11 cellular contexts compared by ENCODE assay signal in genomic region chr1:20154306-20154831, GRCh38. TPM values are rescaled to one million over a fixed set of nuclear protein-coding genes. Genes with fewer than 3 reads are reported as not detected.
DNase-seq lines count a peak whose midpoint lies in the region; ATAC-seq, FAIRE-seq and TF ChIP-seq lines count a peak whose summit lies in the region.
"Had no signal": no experiment of that assay in that cellular context is flagged by ENCODE, and none has a peak within 500 bp of the region (broad histone marks: within the 10 kb centered on the region; RNA-seq: fewer than 3 reads in every experiment).

No MANE protein-coding gene starts in this region.

- H3K4me3 ChIP-seq in GM12878 = no peak overlapping the region

- no peaks in the 10 kb centered on the region for H3K36me3 Mint-ChIP-seq in type B pancreatic cell
- peaks cover 6% of the 10 kb centered on the region for H3K36me3 Mint-ChIP-seq in WTC11

- no peaks in the 10 kb centered on the region for H3K36me3 ChIP-seq in GM12878 (ENCODE audit: control insufficient read depth in 2 of 2, insufficient read depth in 2 of 2, low read length in 1 of 2)

- peaks cover 9% of the 10 kb centered on the region for H3K4me1 ChIP-seq in GM12878 (ENCODE audit: control insufficient read depth, insufficient read depth, low read length)

- ATAC-seq in Right ventricle myocardium superior (ENCODE audit: poor library complexity) (no peak), GM12878 (no peak), WTC11 (no peak)

- no peaks in the 10 kb centered on the region for H3K79me2 ChIP-seq in GM12878 (ENCODE audit: control insufficient read depth, insufficient read depth, low read length)

- H3K27ac Mint-ChIP-seq in type B pancreatic cell (peak overlapping the region; percentile 50), WTC11 (no peak overlapping the region)

- no peak for TF ChIP-seq POLR2A in GM12878 (IDR thresholded peaks at IDR 0.05; ENCODE audit: low read depth, low read length)

- no peak for TF ChIP-seq RAD21 in GM12878 (IDR thresholded peaks at IDR 0.05; ENCODE audit: insufficient read depth, low read depth, low read length)

- H3K4me1 Mint-ChIP-seq in type B pancreatic cell (ENCODE audit: unreplicated experiment) = peaks cover 6% of the 10 kb centered on the region
- peaks cover 27% of the 10 kb centered on the region for H3K4me1 Mint-ChIP-seq in WTC11

- H4K20me1 ChIP-seq in GM12878 (ENCODE audit: control insufficient read depth, insufficient read depth) = no peaks in the 10 kb centered on the region

- H3K4me2 ChIP-seq in GM12878 (ENCODE audit: control insufficient read depth, insufficient read depth) = peak overlapping the region; percentile 44

- RAD21 ChIA-PET in GM12878 (lab: Charles Lee; ENCODE audit: unreplicated experiment) = interaction anchor here (0.7 to 4.2 kb wide), 2 partner anchors 53 to 485 kb away, joined by 6 to 91 read pairs; no protein-coding TSS in a partner anchor

- peak overlapping the region; percentile 69 for H2AFZ ChIP-seq in GM12878 (ENCODE audit: control insufficient read depth, low read depth, low read length)

- no peak overlapping the region for H3K27ac ChIP-seq in GM12878 (ENCODE audit: control insufficient read depth, insufficient read depth)

- H3K9me3 Mint-ChIP-seq in type B pancreatic cell (peaks cover 4% of the 10 kb centered on the region), WTC11 (peaks cover 16% of the 10 kb centered on the region)

- POLR2A ChIA-PET in GM12878 (lab: Charles Lee) = no interaction called here
- POLR2A ChIA-PET in WTC11 (lab: Charles Lee) = no interaction called here

- H3K9ac ChIP-seq in GM12878 (ENCODE audit: control insufficient read depth, insufficient read depth, low read length) = no peak overlapping the region

- WGBS in GM12878 (ENCODE audit: insufficient coverage, insufficient replicate concordance, low lambda C conversion rate, missing lambda C conversion rate) = 85% methylated on average over 17 of the region's 17 CpGs

- no peak for FAIRE-seq in GM12878 (lab: Jason Lieb, UNC)

- CTCF ChIA-PET in GM12878 (lab: Yijun Ruan, JAX) (interaction anchor here (1.4 to 10.8 kb wide), 4 partner anchors 40 to 492 kb away, joined by 4 to 181 read pairs (median 46); no protein-coding TSS in a partner anchor), WTC11 (lab: Charles Lee) (interaction anchor here (1.3 to 4.1 kb wide), 3 partner anchors 11 to 235 kb away, joined by 3 to 52 read pairs (median 33); partner anchors contain the start of gene PLA2G2E)

- DNase-seq in cardiac septum (ENCODE audit: low spot score) (peak; percentile 72), Right ventricle myocardium superior (no peak), GM12878 (ENCODE audit: low read depth, low spot score) (no peak), mucosa of gallbladder (ENCODE audit: low spot score) (peak; percentile 32), type B pancreatic cell (ENCODE audit: extremely low spot score, unreplicated experiment) (no peak), AML-193 (lab: John Stamatoyannopoulos, UW) (no peak), T-helper 9 cell (no peak), WTC11 (ENCODE audit: low spot score) (no peak)
- DNase-seq: NCI-H1417; occipital lobe; stimulated activated CD4-positive, alpha-beta T cell treated with anti-CD3 and anti-CD28 coated beads, Interleukin-4, amount 100 ng/mL, for 24 hours had no signal

- TF ChIP-seq CTCF in GM12878 (IDR thresholded peaks at IDR 0.05 in 2 of 3, conservative IDR thresholded peaks at IDR 0.05 in 1 of 3; ENCODE audit: control insufficient read depth in 2 of 3, extremely low read depth in 1 of 3, insufficient read depth in 1 of 3, low read depth in 3 of 3, low read length in 3 of 3) = no peak
- no peak for TF ChIP-seq CTCF in type B pancreatic cell (conservative IDR thresholded peaks at IDR 0.05)
- TF ChIP-seq CTCF in WTC11 (IDR thresholded peaks at IDR 0.05) = no peak

- no peaks in the 10 kb centered on the region for H3K27me3 ChIP-seq in GM12878 (replicated peaks in 1 of 2; ENCODE audit: control insufficient read depth in 2 of 2, insufficient read depth in 2 of 2, low read length in 1 of 2)

- BruUV-seq in GM12878 (replicated peaks; lab: Mats Ljungman, UMichigan) = no TSS peak

- in situ Hi-C loops in GM12878 (cut with MboI) = loop anchor here (5.0 kb wide), 1 partner anchor 237 kb away; no protein-coding TSS in a partner anchor

- SMC1A ChIA-PET in GM12878 (lab: Charles Lee; ENCODE audit: uncharacterized antibody, unreplicated experiment) = interaction anchor here (0.7 to 4.6 kb wide), 5 partner anchors 18 to 244 kb away, joined by 3 to 41 read pairs (median 11); no protein-coding TSS in a partner anchor

- intact Hi-C loops in cardiac septum (cut with DNase I) (no loop called here), Right ventricle myocardium superior (cut with DNase I) (loop anchor here (5.0 kb wide), 1 partner anchor 237 kb away; no protein-coding TSS in a partner anchor), GM12878 (cut with micrococcal nuclease; ENCODE audit: unreplicated experiment) (loop anchor here (5.0 kb wide), 1 partner anchor 43 kb away; no protein-coding TSS in a partner anchor)

- H3K27me3 Mint-ChIP-seq in type B pancreatic cell = no peaks in the 10 kb centered on the region
- H3K27me3 Mint-ChIP-seq in WTC11 (ENCODE audit: low read depth) = peaks cover 3% of the 10 kb centered on the region

- no peak for TF ChIP-seq EP300 in GM12878 (IDR thresholded peaks at IDR 0.05; ENCODE audit: borderline replicate concordance in 1 of 2, control insufficient read depth in 1 of 2, low read depth in 2 of 2, low read length in 2 of 2)

- H3K4me3 Mint-ChIP-seq in type B pancreatic cell = peak overlapping the region; percentile 41
- no peak overlapping the region for H3K4me3 Mint-ChIP-seq in WTC11

- H3K9me3 ChIP-seq in GM12878 (replicated peaks; ENCODE audit: control insufficient read depth, insufficient read depth, low read length) = no peaks in the 10 kb centered on the region; the same call in 2 of the 3 replicates

RNA-seq across cellular contexts. Expression of gene PLA2G2F, which starts 15.2 kb away (rescaled TPM):
- not detected for total RNA-seq in cardiac septum
- not detected for total RNA-seq in Right ventricle myocardium superior
- not detected in 2 replicates for total RNA-seq in GM12878 (2013; cell fraction: nucleolus; rRNA removed)
- total RNA-seq in GM12878 (2014; rRNA removed) = not detected in 2 replicates
- total RNA-seq in GM12878 (2014; rRNA removed; fragmentation: Illumina TruSeq; extraction: Trizol) = not detected in 2 replicates
- not detected in 2 replicates for total RNA-seq in GM12878 (2021)
- polyA plus RNA-seq in GM12878 (2011; ENCODE audit: low read depth) = not detected
- polyA plus RNA-seq in GM12878 (2011; rRNA removed) = not detected in 2 replicates
- polyA plus RNA-seq in GM12878 (2011; cell fraction: cytosol; rRNA removed) = 0.01 and 0.02 TPM in 2 replicates
- polyA plus RNA-seq in GM12878 (2011; cell fraction: nucleus; rRNA removed) = 0.15 and 0.19 TPM in 2 replicates
- not detected in 2 replicates for polyA plus RNA-seq in GM12878 (2012)
- polyA plus RNA-seq in GM12878 (2014; fragmentation: Illumina TruSeq; extraction: Trizol) = 0.03 TPM in 1 of 2 replicates, not detected in the other
- polyA plus RNA-seq in GM12878 (2014; fragmentation: Nextera tagmentation; extraction: Ambion mirVana) = not detected
- 0.09 TPM in 1 of 2 replicates, not detected in the other for polyA plus RNA-seq in GM12878 (2014; rRNA removed)
- polyA plus RNA-seq in GM12878 (2016; fragmentation: Nextera tagmentation; extraction: Ambion mirVana) = not detected
- 0.05 TPM in 1 of 2 replicates, not detected in the other for polyA minus RNA-seq in GM12878 (2011; rRNA and poly(A)+ RNA removed)
- not detected in 2 replicates for polyA minus RNA-seq in GM12878 (2011; cell fraction: cytosol; rRNA and poly(A)+ RNA removed)
- polyA minus RNA-seq in GM12878 (2011; cell fraction: nucleus; rRNA and poly(A)+ RNA removed) = not detected in 2 replicates
- 0.92 TPM for total RNA-seq in mucosa of gallbladder
- not detected in 2 replicates for total RNA-seq in type B pancreatic cell (ENCODE audit: low replicate concordance)
- not detected in 3 replicates for total RNA-seq in WTC11 (2021)
- total RNA-seq: occipital lobe had no signal

RNA-seq across cellular contexts. Expression of gene UBXN10, which starts 31.5 kb away (rescaled TPM):
- total RNA-seq in cardiac septum (0.30 TPM), Right ventricle myocardium superior (2.2 TPM), GM12878 (2014; rRNA removed) (not detected in 2 replicates), GM12878 (2014; rRNA removed; fragmentation: Illumina TruSeq; extraction: Trizol) (not detected in 2 replicates), GM12878 (2021) (not detected in 2 replicates), mucosa of gallbladder (2.3 TPM), type B pancreatic cell (ENCODE audit: low replicate concordance) (1.6 and 5.0 TPM in 2 replicates), WTC11 (2021) (0.52 to 0.76 TPM (median 0.71 TPM) in 3 replicates)
- total RNA-seq in GM12878 (2013; cell fraction: nucleolus; rRNA removed) = 0.06 TPM in 1 of 2 replicates, not detected in the other
- polyA plus RNA-seq in GM12878 (2011; ENCODE audit: low read depth) = 0.08 TPM
- polyA plus RNA-seq in GM12878 (2011; rRNA removed) (0.12 and 0.15 TPM in 2 replicates), GM12878 (2014; fragmentation: Illumina TruSeq; extraction: Trizol) (0.03 TPM in 1 of 2 replicates, not detected in the other), GM12878 (2014; fragmentation: Nextera tagmentation; extraction: Ambion mirVana) (not detected), GM12878 (2014; rRNA removed) (0.06 TPM in 1 of 2 replicates, not detected in the other), GM12878 (2016; fragmentation: Nextera tagmentation; extraction: Ambion mirVana) (not detected)
- 0.12 and 0.15 TPM in 2 replicates for polyA plus RNA-seq in GM12878 (2011; cell fraction: cytosol; rRNA removed)
- 0.16 and 0.19 TPM in 2 replicates for polyA plus RNA-seq in GM12878 (2011; cell fraction: nucleus; rRNA removed)
- 0.03 and 0.07 TPM in 2 replicates for polyA plus RNA-seq in GM12878 (2012)
- polyA minus RNA-seq in GM12878 (2011; rRNA and poly(A)+ RNA removed) = 0.26 TPM in 1 of 2 replicates, not detected in the other
- not detected in 2 replicates for polyA minus RNA-seq in GM12878 (2011; cell fraction: cytosol; rRNA and poly(A)+ RNA removed)
- polyA minus RNA-seq in GM12878 (2011; cell fraction: nucleus; rRNA and poly(A)+ RNA removed) = 0.10 and 0.12 TPM in 2 replicates

RNA-seq across cellular contexts. Expression of gene PLA2G2C, which starts 31.9 kb away (rescaled TPM):
- total RNA-seq in cardiac septum (not detected), Right ventricle myocardium superior (not detected), GM12878 (2014; rRNA removed) (not detected in 2 replicates), GM12878 (2014; rRNA removed; fragmentation: Illumina TruSeq; extraction: Trizol) (not detected in 2 replicates), GM12878 (2021) (not detected in 2 replicates), mucosa of gallbladder (not detected), type B pancreatic cell (ENCODE audit: low replicate concordance) (not detected in 2 replicates), WTC11 (2021) (not detected in 3 replicates)
- total RNA-seq in GM12878 (2013; cell fraction: nucleolus; rRNA removed) = not detected in 2 replicates
- polyA plus RNA-seq in GM12878 (2011; ENCODE audit: low read depth) = not detected
- polyA plus RNA-seq in GM12878 (2011; rRNA removed) (0.05 and 0.06 TPM in 2 replicates), GM12878 (2014; fragmentation: Illumina TruSeq; extraction: Trizol) (not detected in 2 replicates), GM12878 (2014; fragmentation: Nextera tagmentation; extraction: Ambion mirVana) (not detected), GM12878 (2014; rRNA removed) (not detected in 2 replicates), GM12878 (2016; fragmentation: Nextera tagmentation; extraction: Ambion mirVana) (not detected)
- polyA plus RNA-seq in GM12878 (2011; cell fraction: cytosol; rRNA removed) = 0.03 TPM in 1 of 2 replicates, not detected in the other
- 0.12 and 0.30 TPM in 2 replicates for polyA plus RNA-seq in GM12878 (2011; cell fraction: nucleus; rRNA removed)
- not detected in 2 replicates for polyA plus RNA-seq in GM12878 (2012)
- polyA minus RNA-seq in GM12878 (2011; rRNA and poly(A)+ RNA removed) = 0.05 and 0.44 TPM in 2 replicates
- polyA minus RNA-seq in GM12878 (2011; cell fraction: cytosol; rRNA and poly(A)+ RNA removed) = not detected in 2 replicates
- not detected in 2 replicates for polyA minus RNA-seq in GM12878 (2011; cell fraction: nucleus; rRNA and poly(A)+ RNA removed)
- total RNA-seq: occipital lobe had no signal

RNA-seq across cellular contexts. Expression of gene PLA2G2D, which starts 35.0 kb away (rescaled TPM):
- total RNA-seq in cardiac septum = not detected
- not detected for total RNA-seq in Right ventricle myocardium superior
- 0.17 and 0.34 TPM in 2 replicates for total RNA-seq in GM12878 (2013; cell fraction: nucleolus; rRNA removed)
- total RNA-seq in GM12878 (2014; rRNA removed) = 0.06 and 0.11 TPM in 2 replicates
- 0.14 and 0.22 TPM in 2 replicates for total RNA-seq in GM12878 (2014; rRNA removed; fragmentation: Illumina TruSeq; extraction: Trizol)
- total RNA-seq in GM12878 (2021) = 0.13 and 0.27 TPM in 2 replicates
- polyA plus RNA-seq in GM12878 (2011; ENCODE audit: low read depth) = not detected
- polyA plus RNA-seq in GM12878 (2011; rRNA removed) = 0.13 and 0.19 TPM in 2 replicates
- polyA plus RNA-seq in GM12878 (2011; cell fraction: cytosol; rRNA removed) = 0.15 and 0.21 TPM in 2 replicates
- polyA plus RNA-seq in GM12878 (2011; cell fraction: nucleus; rRNA removed) = 0.04 and 0.10 TPM in 2 replicates
- polyA plus RNA-seq in GM12878 (2012) = 0.07 TPM in 1 of 2 replicates, not detected in the other
- 0.34 TPM in 1 of 2 replicates, not detected in the other for polyA plus RNA-seq in GM12878 (2014; fragmentation: Illumina TruSeq; extraction: Trizol)
- polyA plus RNA-seq in GM12878 (2014; fragmentation: Nextera tagmentation; extraction: Ambion mirVana) = under 1 TPM; 0.06 to 0.07 TPM
- 0.38 TPM in 2 replicates for polyA plus RNA-seq in GM12878 (2014; rRNA removed)
- not detected for polyA plus RNA-seq in GM12878 (2016; fragmentation: Nextera tagmentation; extraction: Ambion mirVana)
- polyA minus RNA-seq in GM12878 (2011; rRNA and poly(A)+ RNA removed) = 0.10 TPM in 1 of 2 replicates, not detected in the other
- polyA minus RNA-seq in GM12878 (2011; cell fraction: cytosol; rRNA and poly(A)+ RNA removed) = not detected in 2 replicates
- 0.19 TPM in 1 of 2 replicates, not detected in the other for polyA minus RNA-seq in GM12878 (2011; cell fraction: nucleus; rRNA and poly(A)+ RNA removed)
- not detected for total RNA-seq in mucosa of gallbladder
- total RNA-seq in type B pancreatic cell (ENCODE audit: low replicate concordance) = not detected in 2 replicates
- total RNA-seq in WTC11 (2021) = not detected in 3 replicates
- total RNA-seq: occipital lobe had no signal

Comparison
In these comparisons a context has a peak if more than half of its experiments do, and no peak if none do; other contexts are left out.
1. DNase-seq: peak in cardiac septum (single experiment) and mucosa of gallbladder (single experiment); none in Right ventricle myocardium superior (single experiment), GM12878 (single experiment), type B pancreatic cell (single experiment), AML-193 (0 of 2), T-helper 9 cell (single experiment) and WTC11 (single experiment).